Comparison of ENCODE assay signal across 12 cellular contexts in the genomic region with DNA sequence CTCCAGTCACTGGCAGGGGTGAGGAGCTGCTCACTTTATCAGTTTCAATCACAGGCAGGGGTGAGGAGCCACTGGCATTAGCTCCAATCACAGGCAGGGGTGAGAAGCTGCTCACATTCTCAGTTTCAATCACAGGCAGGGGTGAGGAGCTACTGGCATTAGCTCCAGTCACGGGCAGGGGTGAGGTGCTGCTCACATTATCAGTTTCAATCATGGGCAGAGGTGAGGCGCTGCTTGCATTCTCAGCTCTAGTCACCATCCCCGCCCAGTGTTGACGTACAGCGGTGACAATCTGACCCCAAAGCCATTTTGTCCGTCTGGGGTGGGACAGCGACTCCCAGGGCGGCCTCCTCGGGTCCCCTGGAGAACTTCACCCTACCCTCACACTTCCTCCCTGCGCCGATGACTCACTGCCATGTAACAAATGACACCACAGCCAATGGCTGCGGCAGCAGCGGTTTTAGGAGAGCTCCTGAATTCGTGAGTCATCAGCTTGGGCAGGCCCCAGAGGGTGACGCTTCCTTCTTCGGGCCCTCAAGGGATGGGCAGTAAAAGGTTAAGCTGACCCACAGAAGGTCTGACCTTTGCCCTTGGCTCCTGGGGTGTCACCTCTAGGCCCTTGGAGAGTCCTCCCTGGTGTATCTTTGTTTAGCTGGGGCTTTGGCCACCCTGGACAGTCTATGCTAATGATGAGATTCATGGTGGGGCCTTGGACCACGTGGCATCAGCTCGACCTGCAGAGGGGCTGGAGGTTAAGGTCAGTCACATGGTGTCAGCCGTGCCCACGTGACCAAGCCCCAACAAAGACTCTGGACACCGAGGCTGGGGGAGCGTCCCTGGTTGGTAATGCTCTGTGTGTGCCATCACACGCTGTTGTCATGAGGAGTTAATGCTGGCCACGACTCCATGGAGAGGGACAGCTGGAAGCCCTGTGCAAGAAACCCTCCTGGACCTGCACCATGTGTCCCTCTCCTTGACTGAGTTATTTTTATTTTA.
DNase-seq lines count a peak whose midpoint lies in the region; ATAC-seq and TF ChIP-seq lines count a peak whose summit lies in the region.
"Had no signal": no experiment of that assay in that cellular context is flagged by ENCODE, and none has a peak within 500 bp of the region (broad histone marks: within the 10 kb centered on the region; RNA-seq: fewer than 3 reads in every experiment).

No MANE protein-coding gene starts in this region.

- DNase-seq in AG10803 (ENCODE audit: low read depth) = peak; percentile 51
- DNase-seq in HS-27A (ENCODE audit: low read depth) = peak; percentile 88
- peak; percentile 8 for DNase-seq in SK-MEL-5 (ENCODE audit: low read depth, low spot score)
- peak; percentile 66 for DNase-seq in hepatic stellate cell (ENCODE audit: low spot score)
- no peak for DNase-seq in WERI-Rb-1
- DNase-seq in ascending aorta (ENCODE audit: low spot score in 2 of 2) = no peak
- DNase-seq in NCI-H146 treated with DMSO at 0.1 percent for 48 hours (lab: John Stamatoyannopoulos, UW; ENCODE audit: unreplicated experiment) = no peak
- DNase-seq: activated gamma-delta T cell, NCI-H526 had no signal

- no peak overlapping the region for H3K4me3 ChIP-seq in AG10803 (ENCODE audit: low read length)
- H3K4me3 ChIP-seq in WERI-Rb-1 (ENCODE audit: low read depth, low read length) = no peak overlapping the region
- no peak overlapping the region for H3K4me3 ChIP-seq in ascending aorta
- H3K4me3 ChIP-seq: GM12878 had no signal

- H3K27ac ChIP-seq in WERI-Rb-1 = no peak overlapping the region
- H3K27ac ChIP-seq in ascending aorta = no peak overlapping the region
- H3K27ac ChIP-seq: VCaP had no signal

- in situ Hi-C loops in SK-MEL-5 (cut with HindIII; ENCODE audit: low pct_unique_long_range_greater_than_20kb, low sequenced_read_pairs) = no loop called here

- TF ChIP-seq CTCF in AG10803 (conservative IDR thresholded peaks at IDR 0.05; ENCODE audit: low read length) (no peak), WERI-Rb-1 (IDR thresholded peaks at IDR 0.05; ENCODE audit: low read depth, low read length) (no peak), ascending aorta (IDR thresholded peaks at IDR 0.05) (no peak)

- H3K9me3 ChIP-seq in WERI-Rb-1 (ENCODE audit: severe bottlenecking) = no peaks in the 10 kb centered on the region
- no peaks in the 10 kb centered on the region for H3K9me3 ChIP-seq in ascending aorta

- ATAC-seq in HG02884 (IDR thresholded peaks at IDR 0.05; ENCODE audit: unreplicated experiment) = no peak
- ATAC-seq: GM12878 had no signal

- no peaks in the 10 kb centered on the region for H3K36me3 ChIP-seq in WERI-Rb-1
- H3K36me3 ChIP-seq in ascending aorta = no peaks in the 10 kb centered on the region

- H3K4me1 ChIP-seq in ascending aorta = peaks cover 0 to 5% of the 10 kb centered on the region in 2 donors

- H3K27me3 ChIP-seq in WERI-Rb-1 (ENCODE audit: insufficient read depth, low read depth, severe bottlenecking) (no peaks in the 10 kb centered on the region), ascending aorta (no peaks in the 10 kb centered on the region)

- intact Hi-C loops in ascending aorta (cut with DNase I) = loop anchor here (10.0 kb wide), 1 partner anchor 61 kb away; no protein-coding TSS in a partner anchor

Comparison
In these comparisons a context has a peak if more than half of its experiments do, and no peak if none do; other contexts are left out.
1. DNase-seq: peak in AG10803 (single experiment), HS-27A (single experiment), SK-MEL-5 (single experiment) and hepatic stellate cell (single experiment); none in WERI-Rb-1 (single experiment), ascending aorta (0 of 2) and NCI-H146 treated with DMSO at 0.1 percent for 48 hours (single experiment).